Comparison of ENCODE assay signal across 8 cellular contexts in genomic region chr11:65427691-65428577, GRCh38. TPM values are rescaled to one million over a fixed set of nuclear protein-coding genes. Genes with fewer than 3 reads are reported as not detected.
DNase-seq lines count a peak whose midpoint lies in the region; ATAC-seq and TF ChIP-seq lines count a peak whose summit lies in the region.

No MANE protein-coding gene starts in this region.

- no peaks in the 10 kb centered on the region for H3K9me3 Mint-ChIP-seq in memory B cell

- peaks cover 73% of the 10 kb centered on the region for H3K4me1 Mint-ChIP-seq in memory B cell

- ATAC-seq in SK-N-SH treated with all-trans-retinoic acid at 6 μM for 48 hours (peak; percentile 2), memory B cell (ENCODE audit: low read depth) (no peak), HG02623 (IDR thresholded peaks at IDR 0.05; ENCODE audit: unreplicated experiment) (no peak), GM21390 (IDR thresholded peaks at IDR 0.05; ENCODE audit: unreplicated experiment) (no peak)

- H3K27me3 ChIP-seq in thyroid gland = no peaks in the 10 kb centered on the region

- H3K27me3 Mint-ChIP-seq in memory B cell = no peaks in the 10 kb centered on the region

- H3K4me3 ChIP-seq in thyroid gland (replicated peaks in 1 of 3) = peak overlapping the region; percentile 66 to 94 (median 85)

- peak overlapping the region; percentile 98 to 100 (median 100) for H3K27ac ChIP-seq in thyroid gland

- H3K36me3 Mint-ChIP-seq in memory B cell = peaks cover 13% of the 10 kb centered on the region

- intact Hi-C loops in thyroid gland (cut with DNase I) = no loop called here

- H3K36me3 ChIP-seq in thyroid gland = peaks cover 37 to 53% of the 10 kb centered on the region in 2 donors

- peak overlapping the region; percentile 94 for H3K4me3 Mint-ChIP-seq in memory B cell

- TF ChIP-seq CTCF in thyroid gland (IDR thresholded peaks at IDR 0.05) = no peak

- H3K27ac Mint-ChIP-seq in memory B cell = peak overlapping the region; percentile 100

- 8 to 10% methylated on average over 11 of the region's 11 CpGs for WGBS in thyroid gland, 2 donors

- peaks cover 9 to 11% of the 10 kb centered on the region in 2 donors for H3K4me1 ChIP-seq in thyroid gland

- DNase-seq in NCI-H526 (lab: John Stamatoyannopoulos, UW) = peak; percentile 52 to 53
- DNase-seq in NCI-H526 treated with DMSO at 0.1 percent for 48 hours (lab: John Stamatoyannopoulos, UW) = no peak
- DNase-seq in cerebellum (ENCODE audit: low spot score) = peak; percentile 20
- no peak for DNase-seq in memory B cell (ENCODE audit: low spot score in 2 of 2)
- DNase-seq in thyroid gland = peak; percentile 58 to 63

- no peaks in the 10 kb centered on the region for H3K9me3 ChIP-seq in thyroid gland

- peak in 1 of 2 donors; percentile 65 for TF ChIP-seq POLR2A in thyroid gland (IDR thresholded peaks at IDR 0.05)

TF ChIP-seq in SK-N-SH treated with all-trans-retinoic acid at 6 μM for 48 hours, 23 proteins besides CTCF, POLR2A, EP300 and RAD21:
- TF ChIP-seq OSR1 (CRISPR knock-in tag; IDR thresholded peaks at IDR 0.05) (no peak), TCF4 (CRISPR knock-in tag; IDR thresholded peaks at IDR 0.05; ENCODE audit: borderline replicate concordance) (no peak; the same call in 1 of the 2 replicates), CSRNP3 (CRISPR knock-in tag; IDR thresholded peaks at IDR 0.05) (no peak; the same call in none of the 2 replicates), BACH2 (CRISPR knock-in tag; IDR thresholded peaks at IDR 0.05; ENCODE audit: borderline replicate concordance) (no peak), GLIS3 (CRISPR knock-in tag; IDR thresholded peaks at IDR 0.05) (peak; percentile 86), SNAI2 (CRISPR knock-in tag; IDR thresholded peaks at IDR 0.05) (peak; percentile 14; the same call in 1 of the 2 replicates), ZFP30 (CRISPR knock-in tag; IDR thresholded peaks at IDR 0.05) (peak; percentile 47; the same call in 1 of the 2 replicates), TOX (CRISPR knock-in tag; IDR thresholded peaks at IDR 0.05; ENCODE audit: borderline replicate concordance) (peak; percentile 85), PPARA (CRISPR knock-in tag; IDR thresholded peaks at IDR 0.05; ENCODE audit: borderline replicate concordance) (no peak), ARNTL (CRISPR knock-in tag; IDR thresholded peaks at IDR 0.05; ENCODE audit: borderline replicate concordance, low read depth) (no peak), ZNF8 (CRISPR knock-in tag; IDR thresholded peaks at IDR 0.05) (peak; percentile 32), ZNF70 (CRISPR knock-in tag; IDR thresholded peaks at IDR 0.05) (no peak), POU6F1 (CRISPR knock-in tag; IDR thresholded peaks at IDR 0.05; ENCODE audit: borderline replicate concordance, low read depth) (peak; percentile 9; the same call in 1 of the 2 replicates), ZFP3 (CRISPR knock-in tag; IDR thresholded peaks at IDR 0.05) (no peak), ZNF565 (CRISPR knock-in tag; conservative IDR thresholded peaks at IDR 0.05; ENCODE audit: low read depth) (no peak), ISL1 (CRISPR knock-in tag; IDR thresholded peaks at IDR 0.05) (no peak), ESRRG (CRISPR knock-in tag; IDR thresholded peaks at IDR 0.05) (peak; percentile 97), CSDC2 (CRISPR knock-in tag; IDR thresholded peaks at IDR 0.05) (no peak), RARB (CRISPR knock-in tag; IDR thresholded peaks at IDR 0.05) (peak; percentile 78), ZC3H10 (CRISPR knock-in tag; IDR thresholded peaks at IDR 0.05) (peak; percentile 89)
- TF ChIP-seq, protein P1, sequence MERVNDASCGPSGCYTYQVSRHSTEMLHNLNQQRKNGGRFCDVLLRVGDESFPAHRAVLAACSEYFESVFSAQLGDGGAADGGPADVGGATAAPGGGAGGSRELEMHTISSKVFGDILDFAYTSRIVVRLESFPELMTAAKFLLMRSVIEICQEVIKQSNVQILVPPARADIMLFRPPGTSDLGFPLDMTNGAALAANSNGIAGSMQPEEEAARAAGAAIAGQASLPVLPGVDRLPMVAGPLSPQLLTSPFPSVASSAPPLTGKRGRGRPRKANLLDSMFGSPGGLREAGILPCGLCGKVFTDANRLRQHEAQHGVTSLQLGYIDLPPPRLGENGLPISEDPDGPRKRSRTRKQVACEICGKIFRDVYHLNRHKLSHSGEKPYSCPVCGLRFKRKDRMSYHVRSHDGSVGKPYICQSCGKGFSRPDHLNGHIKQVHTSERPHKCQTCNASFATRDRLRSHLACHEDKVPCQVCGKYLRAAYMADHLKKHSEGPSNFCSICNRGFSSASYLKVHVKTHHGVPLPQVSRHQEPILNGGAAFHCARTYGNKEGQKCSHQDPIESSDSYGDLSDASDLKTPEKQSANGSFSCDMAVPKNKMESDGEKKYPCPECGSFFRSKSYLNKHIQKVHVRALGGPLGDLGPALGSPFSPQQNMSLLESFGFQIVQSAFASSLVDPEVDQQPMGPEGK (CRISPR knock-in tag; IDR thresholded peaks at IDR 0.05; ENCODE audit: borderline replicate concordance) = peak; percentile 10; the same call in 1 of the 2 replicates
- TF ChIP-seq, protein P2, sequence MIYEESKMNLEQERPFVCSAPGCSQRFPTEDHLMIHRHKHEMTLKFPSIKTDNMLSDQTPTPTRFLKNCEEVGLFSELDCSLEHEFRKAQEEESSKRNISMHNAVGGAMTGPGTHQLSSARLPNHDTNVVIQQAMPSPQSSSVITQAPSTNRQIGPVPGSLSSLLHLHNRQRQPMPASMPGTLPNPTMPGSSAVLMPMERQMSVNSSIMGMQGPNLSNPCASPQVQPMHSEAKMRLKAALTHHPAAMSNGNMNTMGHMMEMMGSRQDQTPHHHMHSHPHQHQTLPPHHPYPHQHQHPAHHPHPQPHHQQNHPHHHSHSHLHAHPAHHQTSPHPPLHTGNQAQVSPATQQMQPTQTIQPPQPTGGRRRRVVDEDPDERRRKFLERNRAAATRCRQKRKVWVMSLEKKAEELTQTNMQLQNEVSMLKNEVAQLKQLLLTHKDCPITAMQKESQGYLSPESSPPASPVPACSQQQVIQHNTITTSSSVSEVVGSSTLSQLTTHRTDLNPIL (CRISPR knock-in tag; IDR thresholded peaks at IDR 0.05; ENCODE audit: low read depth) = peak; percentile 60
- TF ChIP-seq, protein P3, sequence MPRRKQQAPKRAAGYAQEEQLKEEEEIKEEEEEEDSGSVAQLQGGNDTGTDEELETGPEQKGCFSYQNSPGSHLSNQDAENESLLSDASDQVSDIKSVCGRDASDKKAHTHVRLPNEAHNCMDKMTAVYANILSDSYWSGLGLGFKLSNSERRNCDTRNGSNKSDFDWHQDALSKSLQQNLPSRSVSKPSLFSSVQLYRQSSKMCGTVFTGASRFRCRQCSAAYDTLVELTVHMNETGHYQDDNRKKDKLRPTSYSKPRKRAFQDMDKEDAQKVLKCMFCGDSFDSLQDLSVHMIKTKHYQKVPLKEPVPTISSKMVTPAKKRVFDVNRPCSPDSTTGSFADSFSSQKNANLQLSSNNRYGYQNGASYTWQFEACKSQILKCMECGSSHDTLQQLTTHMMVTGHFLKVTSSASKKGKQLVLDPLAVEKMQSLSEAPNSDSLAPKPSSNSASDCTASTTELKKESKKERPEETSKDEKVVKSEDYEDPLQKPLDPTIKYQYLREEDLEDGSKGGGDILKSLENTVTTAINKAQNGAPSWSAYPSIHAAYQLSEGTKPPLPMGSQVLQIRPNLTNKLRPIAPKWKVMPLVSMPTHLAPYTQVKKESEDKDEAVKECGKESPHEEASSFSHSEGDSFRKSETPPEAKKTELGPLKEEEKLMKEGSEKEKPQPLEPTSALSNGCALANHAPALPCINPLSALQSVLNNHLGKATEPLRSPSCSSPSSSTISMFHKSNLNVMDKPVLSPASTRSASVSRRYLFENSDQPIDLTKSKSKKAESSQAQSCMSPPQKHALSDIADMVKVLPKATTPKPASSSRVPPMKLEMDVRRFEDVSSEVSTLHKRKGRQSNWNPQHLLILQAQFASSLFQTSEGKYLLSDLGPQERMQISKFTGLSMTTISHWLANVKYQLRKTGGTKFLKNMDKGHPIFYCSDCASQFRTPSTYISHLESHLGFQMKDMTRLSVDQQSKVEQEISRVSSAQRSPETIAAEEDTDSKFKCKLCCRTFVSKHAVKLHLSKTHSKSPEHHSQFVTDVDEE (CRISPR knock-in tag; IDR thresholded peaks at IDR 0.05) = no peak

RNA-seq across cellular contexts. Expression of gene NEAT1, which starts 5.3 kb away (rescaled TPM):
- total RNA-seq in cerebellum = 17.0 TPM
- 1,000 to 10,000 TPM in 1 of 4 donors, 100 to 1,000 TPM in 3; 195 to 1,623 (median 652) TPM for total RNA-seq in thyroid gland

RNA-seq across cellular contexts. Expression of gene FRMD8, which starts 41.5 kb away (rescaled TPM):
- 9.2 TPM for total RNA-seq in cerebellum
- 10 to 100 TPM; 22.5 to 44.9 (median 31.0) TPM for total RNA-seq in thyroid gland

RNA-seq across cellular contexts. Expression of gene SLC25A45, which starts 45.5 kb away (rescaled TPM):
- total RNA-seq in cerebellum (0.73 TPM), thyroid gland (10 to 100 TPM; 13.0 to 28.0 (median 20.9) TPM)

Comparison
In these comparisons a context has a peak if more than half of its experiments do, and no peak if none do; other contexts are left out.
1. DNase-seq: peak in NCI-H526 (2 of 2), cerebellum (single experiment) and thyroid gland (2 of 2); none in NCI-H526 treated with DMSO at 0.1 percent for 48 hours (single experiment) and memory B cell (0 of 2).
2. RNA of gene NEAT1, which starts 5.3 kb away (total RNA-seq): 195 to 1,623 TPM in thyroid gland; 17.0 TPM in cerebellum (single experiment); every median in the first group is over 10 times any median in the second.